In genomic region chr5:98604301-98604700, GRCh38 we compare ENCODE assay signal across 20 cellular contexts.
DNase-seq lines count a peak whose midpoint lies in the region; ATAC-seq and TF ChIP-seq lines count a peak whose summit lies in the region.
"Had no signal": no experiment of that assay in that cellular context is flagged by ENCODE, and none has a peak within 500 bp of the region (broad histone marks: within the 10 kb centered on the region; RNA-seq: fewer than 3 reads in every experiment).

No MANE protein-coding gene starts in this region.

- ATAC-seq in HG03139 (IDR thresholded peaks at IDR 0.05; ENCODE audit: unreplicated experiment) (no peak), left colon (no peak)
- ATAC-seq: A549 had no signal

- no peak overlapping the region for H3K4me3 Mint-ChIP-seq in endodermal cell
- H3K4me3 Mint-ChIP-seq in neural crest cell = no peak overlapping the region
- H3K4me3 Mint-ChIP-seq: CD4-positive, CD25-positive, alpha-beta regulatory T cell had no signal

- peaks cover 73% of the 10 kb centered on the region for H3K36me3 ChIP-seq in endodermal cell (ENCODE audit: control insufficient read depth, insufficient read depth, low read length)
- H3K36me3 ChIP-seq in A673 (ENCODE audit: insufficient read depth, low read length, poor library complexity, severe bottlenecking) = no peaks in the 10 kb centered on the region
- H3K36me3 ChIP-seq: BE2C, Peyer's patch had no signal

- H3K27me3 Mint-ChIP-seq in endodermal cell (ENCODE audit: insufficient read depth) = no peaks in the 10 kb centered on the region
- H3K27me3 Mint-ChIP-seq in neural crest cell (ENCODE audit: low read depth) = no peaks in the 10 kb centered on the region

- H3K27ac Mint-ChIP-seq in endodermal cell (peak overlapping the region; percentile 80), neural crest cell (ENCODE audit: unreplicated experiment) (peak overlapping the region; percentile 89)
- H3K27ac Mint-ChIP-seq: CD4-positive, CD25-positive, alpha-beta regulatory T cell had no signal

- no peak overlapping the region for H3K9ac ChIP-seq in endodermal cell (ENCODE audit: extremely low read depth, low read length, poor library complexity, severe bottlenecking)

- H3K9me3 Mint-ChIP-seq in endodermal cell = peaks cover 35% of the 10 kb centered on the region
- peaks cover 23% of the 10 kb centered on the region for H3K9me3 Mint-ChIP-seq in neural crest cell

- H3K9me3 ChIP-seq in endodermal cell (ENCODE audit: control insufficient read depth, low read length) (peaks cover 50% of the 10 kb centered on the region), A673 (ENCODE audit: low read depth, low read length, poor library complexity, severe bottlenecking) (no peaks in the 10 kb centered on the region)
- H3K9me3 ChIP-seq: A549, BE2C, Peyer's patch had no signal

- H3K4me1 Mint-ChIP-seq in endodermal cell (peaks cover 43% of the 10 kb centered on the region), neural crest cell (peaks cover 45% of the 10 kb centered on the region)
- H3K4me1 Mint-ChIP-seq: CD4-positive, CD25-positive, alpha-beta regulatory T cell had no signal

- H3K36me3 Mint-ChIP-seq in endodermal cell (ENCODE audit: low read depth) (peaks cover 53% of the 10 kb centered on the region), neural crest cell (ENCODE audit: low read depth) (peaks cover 15% of the 10 kb centered on the region)
- H3K36me3 Mint-ChIP-seq: CD4-positive, CD25-positive, alpha-beta regulatory T cell had no signal

- H3K27me3 ChIP-seq in endodermal cell (ENCODE audit: control insufficient read depth, insufficient read depth, low read length, poor library complexity, severe bottlenecking) = no peaks in the 10 kb centered on the region
- peaks cover 33% of the 10 kb centered on the region for H3K27me3 ChIP-seq in A673 (replicated peaks; ENCODE audit: insufficient read depth, low read depth, low read length, poor library complexity)
- H3K27me3 ChIP-seq: BE2C, Peyer's patch had no signal

- H3K4me1 ChIP-seq in endodermal cell (ENCODE audit: control insufficient read depth, insufficient read depth, low read length) (peaks cover 8% of the 10 kb centered on the region), A673 (ENCODE audit: insufficient read depth, low read length, poor library complexity, severe bottlenecking) (no peaks in the 10 kb centered on the region)
- H3K4me1 ChIP-seq: A549, BE2C, Peyer's patch had no signal

- CTCF ChIA-PET in A673 (lab: Charles Lee) = no interaction called here

- H3K4me3 ChIP-seq in endodermal cell (ENCODE audit: low read length) (no peak overlapping the region), A673 (ENCODE audit: low read depth, low read length, poor library complexity, severe bottlenecking) (no peak overlapping the region)
- H3K4me3 ChIP-seq: A549, Peyer's patch had no signal

- TF ChIP-seq CTCF in endodermal cell (conservative IDR thresholded peaks at IDR 0.05) (no peak), neural crest cell (conservative IDR thresholded peaks at IDR 0.05) (no peak), A673 (conservative IDR thresholded peaks at IDR 0.05; ENCODE audit: low read depth, low read length) (no peak)

- POLR2A ChIA-PET in A673 (lab: Charles Lee; ENCODE audit: low non-redundant PET) = no interaction called here

- no TSS peak for BruUV-seq in A673 (replicated peaks; lab: Mats Ljungman, UMichigan)

- WGBS in endodermal cell (ENCODE audit: insufficient coverage in 1 of 2, insufficient read length in 1 of 2), 2 experiments = 86% methylated on average over 1 of the region's 1 CpG; no CpG with 5 or more reads in 1 of the 2 experiments

- H3K27ac ChIP-seq in endodermal cell (ENCODE audit: low read depth, low read length) (peak overlapping the region; percentile 74), A673 (ENCODE audit: low read depth, low read length, poor library complexity, severe bottlenecking) (no peak overlapping the region)
- H3K27ac ChIP-seq: A549, HL-60, Peyer's patch had no signal

- intact Hi-C loops in left colon (cut with DNase I, micrococcal nuclease) = no loop called here
- intact Hi-C loops in A673 (cut with micrococcal nuclease; ENCODE audit: unreplicated experiment) = no loop called here

- DNase-seq in EL = peak; percentile 7
- peak; percentile 35 for DNase-seq in M059J (ENCODE audit: low read depth)
- DNase-seq in endodermal cell = no peak
- no peak for DNase-seq in neural crest cell (ENCODE audit: low read depth, low spot score)
- no peak for DNase-seq in NCI-H82 (lab: John Stamatoyannopoulos, UW)
- DNase-seq in left colon = no peak
- DNase-seq in A673 (ENCODE audit: low spot score) = no peak
- DNase-seq: BE2C; CD4-positive, CD25-positive, alpha-beta regulatory T cell; DMS79 treated with DMSO at 0.1 percent for 48 hours; KG1; NCI-H1105; NCI-H146; NCI-H2029; NCI-H2171; NCI-H524; Peyer's patch had no signal

Comparison
In these comparisons a context has a peak if more than half of its experiments do, and no peak if none do; other contexts are left out.
1. DNase-seq: peak in EL (single experiment) and M059J (single experiment); none in endodermal cell (single experiment), neural crest cell (single experiment), NCI-H82 (single experiment), left colon (0 of 2) and A673 (single experiment).